Comparison of ENCODE assay signal across 8 cellular contexts in genomic region chr9:84261082-84261746, GRCh38.
DNase-seq lines count a peak whose midpoint lies in the region; ATAC-seq and TF ChIP-seq lines count a peak whose summit lies in the region.

No MANE protein-coding gene starts in this region.

- DNase-seq in Caco-2, result peak; percentile 63 to 67
- peak; percentile 48 for DNase-seq in RPMI8226
- peak; percentile 71 for DNase-seq in activated naive CD4-positive, alpha-beta T cell treated with anti-CD3 and anti-CD28 coated beads, Interleukin-2, amount 10 ng/mL, durations not matched to agents 7 days and 5 days
- peak; percentile 80 for DNase-seq in glomerular visceral epithelial cell (ENCODE audit: extremely low spot score)
- peak; percentile 62 to 84 (median 78) for DNase-seq in ovary
- peak in 1 of 2 donors; percentile 86 for DNase-seq in upper lobe of left lung

- no peaks in the 10 kb centered on the region for H3K9me3 Mint-ChIP-seq in Caco-2 (ENCODE audit: unreplicated experiment)
- no peaks in the 10 kb centered on the region for H3K9me3 Mint-ChIP-seq in activated naive CD4-positive, alpha-beta T cell treated with anti-CD3 and anti-CD28 coated beads, Interleukin-2, amount 10 ng/mL, durations not matched to agents 7 days and 5 days

- no peaks in the 10 kb centered on the region for H3K36me3 Mint-ChIP-seq in Caco-2 (ENCODE audit: insufficient read depth, unreplicated experiment)
- H3K36me3 Mint-ChIP-seq in activated naive CD4-positive, alpha-beta T cell treated with anti-CD3 and anti-CD28 coated beads, Interleukin-2, amount 10 ng/mL, durations not matched to agents 7 days and 5 days, result no peaks in the 10 kb centered on the region

- no peak overlapping the region for H3K4me3 Mint-ChIP-seq in Caco-2 (ENCODE audit: unreplicated experiment)
- no peak overlapping the region for H3K4me3 Mint-ChIP-seq in activated naive CD4-positive, alpha-beta T cell treated with anti-CD3 and anti-CD28 coated beads, Interleukin-2, amount 10 ng/mL, durations not matched to agents 7 days and 5 days

- H3F3A ChIP-seq in Loucy (ENCODE audit: low read depth), result no peaks in the 10 kb centered on the region

- no peak overlapping the region for H3K27ac Mint-ChIP-seq in Caco-2 (ENCODE audit: unreplicated experiment)
- no peak overlapping the region for H3K27ac Mint-ChIP-seq in activated naive CD4-positive, alpha-beta T cell treated with anti-CD3 and anti-CD28 coated beads, Interleukin-2, amount 10 ng/mL, durations not matched to agents 7 days and 5 days

- intact Hi-C loops in Caco-2 (cut with micrococcal nuclease; ENCODE audit: unreplicated experiment) (loop anchor here (1.0 to 2.0 kb wide), 3 partner anchors 54 to 340 kb away; partner anchors contain the start of gene KIF27), ovary (cut with DNase I) (loop anchor here in 3 of 4 donors (2.0 to 5.0 kb wide), 2 partner anchors 324 kb away; no protein-coding TSS in a partner anchor)

- no peaks in the 10 kb centered on the region for H3K4me1 Mint-ChIP-seq in Caco-2 (ENCODE audit: low read depth, unreplicated experiment)
- H3K4me1 Mint-ChIP-seq in activated naive CD4-positive, alpha-beta T cell treated with anti-CD3 and anti-CD28 coated beads, Interleukin-2, amount 10 ng/mL, durations not matched to agents 7 days and 5 days, result peaks cover 7% of the 10 kb centered on the region

- H3K9me2 ChIP-seq in Loucy (replicated peaks; ENCODE audit: low read depth, low read length), result no peaks in the 10 kb centered on the region

- H3K27ac ChIP-seq in ovary, result no peak overlapping the region
- no peak overlapping the region for H3K27ac ChIP-seq in upper lobe of left lung

- H3K4me3 ChIP-seq in Caco-2 (ENCODE audit: low read depth, low read length) (no peak overlapping the region), Loucy (ENCODE audit: low read length, poor library complexity, severe bottlenecking) (peak overlapping the region; percentile 43), ovary (no peak overlapping the region), upper lobe of left lung (peak overlapping the region in 2 of 4 donors; percentile 19 to 20)

- TF ChIP-seq POLR2A in ovary (IDR thresholded peaks at IDR 0.05) (no peak), upper lobe of left lung (IDR thresholded peaks at IDR 0.05) (no peak)

- H4K20me1 ChIP-seq in Loucy (ENCODE audit: insufficient read depth, low read length, poor library complexity, severe bottlenecking), result no peaks in the 10 kb centered on the region

- 26 to 28% (median 28%) methylated on average over 12 of the region's 12 CpGs for WGBS in ovary, 3 donors
- 29 to 32% methylated on average over 12 of the region's 12 CpGs for WGBS in upper lobe of left lung, 2 donors

- POLR2A ChIA-PET in Caco-2 (lab: Charles Lee), result no interaction called here

- ATAC-seq in GM21526 (IDR thresholded peaks at IDR 0.05; ENCODE audit: low FRiP score, unreplicated experiment) (peak; percentile 68), upper lobe of left lung (ENCODE audit: low FRiP score in 2 of 2) (peak; percentile 88 to 96)

- H3K9me3 ChIP-seq in Caco-2 (no peaks in the 10 kb centered on the region), Loucy (ENCODE audit: insufficient read depth, low read depth, low read length) (no peaks in the 10 kb centered on the region), ovary (no peaks in the 10 kb centered on the region), upper lobe of left lung (no peaks in the 10 kb centered on the region)

- peak overlapping the region; percentile 71; the same call in 1 of the 2 replicates for H2AFZ ChIP-seq in Loucy (ENCODE audit: low read length)

- TF ChIP-seq CTCF in Caco-2 (IDR thresholded peaks at IDR 0.05; ENCODE audit: insufficient read depth in 1 of 2, low read depth in 1 of 2, low read length in 1 of 2, severe bottlenecking in 1 of 2, unreplicated experiment in 1 of 2), result peak; percentile 65 to 69
- peak; percentile 88 for TF ChIP-seq CTCF in Loucy (conservative IDR thresholded peaks at IDR 0.05; ENCODE audit: low read length)
- TF ChIP-seq CTCF in ovary (IDR thresholded peaks at IDR 0.05), result peak; percentile 87
- peak; percentile 83 to 93 (median 86) for TF ChIP-seq CTCF in upper lobe of left lung (IDR thresholded peaks at IDR 0.05)

- TF ChIP-seq EP300 in ovary (IDR thresholded peaks at IDR 0.05) (no peak), upper lobe of left lung (IDR thresholded peaks at IDR 0.05) (no peak)

- H3K9ac ChIP-seq in Loucy (ENCODE audit: low read depth, low read length, poor library complexity, severe bottlenecking), result no peak overlapping the region

- H3K36me3 ChIP-seq in Caco-2 (ENCODE audit: control insufficient read depth, insufficient read depth, low read length) (no peaks in the 10 kb centered on the region), Loucy (ENCODE audit: insufficient read depth, low read length) (no peaks in the 10 kb centered on the region), ovary (no peaks in the 10 kb centered on the region), upper lobe of left lung (no peaks in the 10 kb centered on the region)

- H3K27me3 ChIP-seq in Caco-2 (replicated peaks; ENCODE audit: control insufficient read depth, insufficient read depth, low read length), result no peaks in the 10 kb centered on the region
- no peaks in the 10 kb centered on the region for H3K27me3 ChIP-seq in Loucy (ENCODE audit: insufficient read depth, low read length, poor library complexity, severe bottlenecking)
- H3K27me3 ChIP-seq in ovary, result no peaks in the 10 kb centered on the region
- H3K27me3 ChIP-seq in upper lobe of left lung, result no peaks in the 10 kb centered on the region

- H3K79me2 ChIP-seq in Loucy (ENCODE audit: insufficient read depth, low read length), result no peaks in the 10 kb centered on the region

- no peaks in the 10 kb centered on the region for H3K27me3 Mint-ChIP-seq in Caco-2 (ENCODE audit: insufficient read depth, unreplicated experiment)
- peaks cover 6% of the 10 kb centered on the region for H3K27me3 Mint-ChIP-seq in activated naive CD4-positive, alpha-beta T cell treated with anti-CD3 and anti-CD28 coated beads, Interleukin-2, amount 10 ng/mL, durations not matched to agents 7 days and 5 days

- no peaks in the 10 kb centered on the region for H3K4me1 ChIP-seq in Caco-2
- no peaks in the 10 kb centered on the region for H3K4me1 ChIP-seq in Loucy (ENCODE audit: insufficient read depth, low read length, poor library complexity, severe bottlenecking)
- no peaks in the 10 kb centered on the region for H3K4me1 ChIP-seq in ovary (ENCODE audit: insufficient read depth)
- peaks cover 0 to 5% (median 1%) of the 10 kb centered on the region in 4 donors for H3K4me1 ChIP-seq in upper lobe of left lung

- CTCF ChIA-PET in Caco-2 (lab: Charles Lee), result interaction anchor here (0.5 to 1.0 kb wide), 5 partner anchors 12 to 281 kb away, joined by 3 to 4 read pairs (median 3); partner anchors contain the start of genes HNRNPK and RMI1
- CTCF ChIA-PET in activated naive CD4-positive, alpha-beta T cell treated with anti-CD3 and anti-CD28 coated beads, Interleukin-2, amount 10 ng/mL, durations not matched to agents 7 days and 5 days (lab: Charles Lee), result interaction anchor here (0.9 to 4.0 kb wide), 28 partner anchors 9 to 351 kb away, joined by 3 to 63 read pairs (median 4); partner anchors contain the start of genes HNRNPK, KIF27 and RMI1

- BruUV-seq in Caco-2 (replicated peaks; lab: Mats Ljungman, UMichigan), result no TSS peak

- peak overlapping the region; percentile 53 for H3K4me2 ChIP-seq in Loucy (ENCODE audit: low read depth, low read length, poor library complexity, severe bottlenecking)
